In genomic region chr17:76869209-76869877, GRCh38 we compare ENCODE assay signal across 1 cellular context.
TF ChIP-seq lines count a peak whose summit lies in the region.

No MANE protein-coding gene starts in this region.

TF ChIP-seq in IMR-90, 13 proteins besides CTCF, POLR2A, EP300 and RAD21 (continued from another document):
- TF ChIP-seq USF2 (IDR thresholded peaks at IDR 0.05; ENCODE audit: low read depth, low read length) (no peak), MAFK (IDR thresholded peaks at IDR 0.05; ENCODE audit: low read depth, low read length) (no peak), RFX5 (IDR thresholded peaks at IDR 0.05; ENCODE audit: low read depth, low read length) (no peak), MXI1 (IDR thresholded peaks at IDR 0.05; ENCODE audit: borderline replicate concordance, low read depth, low read length) (no peak)
